9 cellular contexts compared by ENCODE assay signal in the genomic region with DNA sequence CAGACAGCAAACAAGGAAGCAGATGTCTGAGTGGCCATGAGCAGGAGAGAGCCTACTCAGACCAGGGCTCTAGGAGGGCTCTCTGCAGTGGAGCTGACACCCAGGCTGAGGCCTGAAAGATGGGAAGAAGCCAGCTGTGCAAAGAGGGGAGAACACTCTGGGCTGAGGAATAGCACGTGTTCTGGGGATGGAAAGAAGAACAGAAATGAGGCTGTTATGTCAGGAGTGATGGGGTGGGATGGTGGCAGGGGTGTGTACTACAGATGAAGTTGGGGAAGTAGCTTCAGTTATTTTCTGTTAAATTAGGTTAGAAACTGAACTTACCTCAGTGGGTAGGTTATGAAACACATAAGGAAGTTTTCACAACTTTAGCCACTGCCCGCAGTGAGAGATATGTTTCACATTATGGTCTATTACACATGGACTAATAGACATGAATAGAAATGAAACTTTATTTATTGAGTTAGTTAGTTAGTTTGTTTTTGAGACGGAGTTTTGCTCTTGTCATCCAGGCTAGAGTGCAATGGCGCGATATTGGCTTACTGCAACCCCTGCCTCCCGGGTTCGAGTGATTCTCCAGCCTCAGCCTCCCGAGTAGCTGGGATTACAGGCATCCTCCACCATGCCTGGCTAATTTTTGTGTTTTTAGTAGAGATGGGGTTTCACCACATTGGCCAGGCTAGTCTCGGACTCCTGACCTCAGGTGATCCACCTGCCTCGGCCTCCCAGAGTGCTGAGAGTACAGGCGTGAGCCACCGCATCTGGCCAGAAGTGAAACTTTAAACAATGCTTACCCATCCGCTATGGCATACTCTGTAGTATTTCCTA. TPM values are rescaled to one million over a fixed set of nuclear protein-coding genes. Genes with fewer than 3 reads are reported as not detected.
DNase-seq lines count a peak whose midpoint lies in the region; ATAC-seq and TF ChIP-seq lines count a peak whose summit lies in the region.
"Had no signal": no experiment of that assay in that cellular context is flagged by ENCODE, and none has a peak within 500 bp of the region (broad histone marks: within the 10 kb centered on the region; RNA-seq: fewer than 3 reads in every experiment).

No MANE protein-coding gene starts in this region.

- peaks cover 48 to 52% of the 10 kb centered on the region in 2 donors for H3K4me1 Mint-ChIP-seq in natural killer cell

- no peak for TF ChIP-seq CTCF in natural killer cell (IDR thresholded peaks at IDR 0.05)

- H3K4me3 Mint-ChIP-seq in natural killer cell = peak overlapping the region; percentile 79

- no peaks in the 10 kb centered on the region for H3K9me3 Mint-ChIP-seq in natural killer cell

- H3K27ac Mint-ChIP-seq in natural killer cell = peak overlapping the region; percentile 92 to 93

- intact Hi-C loops in natural killer cell (cut with micrococcal nuclease) = loop anchor here (1.0 to 2.0 kb wide), 5 partner anchors 18 to 105 kb away; a partner anchor contains a TSS

- ATAC-seq in GM18868 (IDR thresholded peaks at IDR 0.05; ENCODE audit: unreplicated experiment) (peak; percentile 86), HG02642 (IDR thresholded peaks at IDR 0.05; ENCODE audit: poor library complexity, unreplicated experiment) (peak; percentile 62), natural killer cell (peak; percentile 60 to 79 (median 74))

- in situ Hi-C loops in KBM-7 (cut with MboI; ENCODE audit: low pct_unique_long_range_greater_than_20kb, low sequenced_read_pairs) = no loop called here

- H3K36me3 Mint-ChIP-seq in natural killer cell = peaks cover 6% of the 10 kb centered on the region

- H3K27me3 Mint-ChIP-seq in natural killer cell (ENCODE audit: low read depth in 2 of 2) = no peaks in the 10 kb centered on the region

- DNase-seq in KBM-7 = peak; percentile 55
- no peak for DNase-seq in natural killer cell
- DNase-seq in AG20443 (ENCODE audit: low spot score) = no peak
- no peak for DNase-seq in 8988T
- no peak for DNase-seq in NCI-H1436 (lab: John Stamatoyannopoulos, UW)
- no peak for DNase-seq in activated naive CD4-positive, alpha-beta T cell treated with Interleukin-2 at 50 U/mL for 16 hours
- DNase-seq: mammary epithelial cell had no signal

RNA-seq across cellular contexts. Expression of a gene that starts 7.8 kb away (rescaled TPM):
- 10 to 100 TPM; 20.1 to 25.8 (median 23.1) TPM for total RNA-seq in natural killer cell

RNA-seq across cellular contexts. Expression of a gene that starts 28.8 kb away (rescaled TPM):
- total RNA-seq in natural killer cell = 10 to 100 TPM; 14.5 to 24.0 (median 19.5) TPM

RNA-seq across cellular contexts. Expression of a gene that starts 42.7 kb away (rescaled TPM):
- total RNA-seq in natural killer cell = 10 to 100 TPM; 31.1 to 37.9 (median 31.3) TPM

RNA-seq across cellular contexts. Expression of a gene that starts 43.0 kb away (rescaled TPM):
- total RNA-seq in natural killer cell = 100 to 1,000 TPM; 188 to 225 (median 195) TPM

RNA-seq across cellular contexts. Expression of a gene that starts 43.8 kb away (rescaled TPM):
- total RNA-seq in natural killer cell = 10 to 100 TPM; 43.3 to 57.6 (median 47.3) TPM
